ENCODE assay signal across 23 cellular contexts in the genomic region with DNA sequence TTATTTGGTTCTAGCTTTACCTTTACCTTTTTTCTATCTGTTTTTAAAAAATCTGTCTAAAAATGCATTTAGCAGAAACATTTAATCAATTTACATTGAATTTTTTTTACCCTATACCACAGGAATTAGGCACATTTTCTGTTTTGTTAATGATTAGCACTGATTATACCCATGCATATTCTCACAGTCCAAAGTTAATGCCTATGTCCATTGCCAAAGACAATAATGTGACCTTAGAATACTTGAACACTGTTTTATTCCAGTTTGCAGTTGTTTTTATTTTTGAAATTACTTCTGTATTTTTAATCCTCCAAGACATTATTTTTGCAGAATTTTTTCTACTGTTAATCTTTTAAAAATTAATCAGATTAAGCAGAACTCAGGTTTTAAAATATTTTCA. TPM values are rescaled to one million over a fixed set of nuclear protein-coding genes. Genes with fewer than 3 reads are reported as not detected.
"Had no signal": no experiment of that assay in that cellular context is flagged by ENCODE, and none has a peak within 500 bp of the region (broad histone marks: within the 10 kb centered on the region; RNA-seq: fewer than 3 reads in every experiment).

No MANE protein-coding gene starts in this region.

- H3K4me3 ChIP-seq: heart right ventricle, right atrium auricular region, stomach had no signal

- ATAC-seq: heart right ventricle, left cardiac atrium, left ventricle myocardium superior had no signal

- DNase-seq: cortex of kidney; dorsolateral prefrontal cortex; effector CD8-positive, alpha-beta T cell; foreskin melanocyte; heart right ventricle; hypothalamus; islet precursor cell; left cardiac atrium; left ventricle myocardium superior; mesendoderm; naive B cell; posterior cingulate gyrus; small intestine; stimulated activated CD4-positive, alpha-beta T cell treated with anti-CD3 and anti-CD28 coated beads, Interleukin-12 subunit alpha, Interleukin-12 subunit beta, amount 100 ng/mL, for 4 hours; stimulated activated naive CD4-positive, alpha-beta T cell; stomach; substantia nigra; trophoblast cell had no signal

- H3K27me3 ChIP-seq: dorsolateral prefrontal cortex, heart right ventricle, right atrium auricular region, stomach had no signal

- H3K9me3 ChIP-seq: heart right ventricle, right atrium auricular region, stomach had no signal

RNA-seq across cellular contexts. Expression of a gene that starts 56.8 kb away (rescaled TPM):
- total RNA-seq: left cardiac atrium, left ventricle myocardium superior, lung microvascular endothelial cell, omental fat pad, pulmonary artery endothelial cell, stomach, urinary bladder had no signal
- polyA plus RNA-seq: heart right ventricle, urinary bladder had no signal
